In genomic region chr15:42232606-42233005, GRCh38 we compare ENCODE assay signal across 21 cellular contexts.
"Had no signal": no experiment of that assay in that cellular context is flagged by ENCODE, and none has a peak within 500 bp of the region (broad histone marks: within the 10 kb centered on the region; RNA-seq: fewer than 3 reads in every experiment).

No MANE protein-coding gene starts in this region.

- H3K27ac ChIP-seq: SJSA1, SK-N-MC had no signal

- H3K4me3 ChIP-seq: SJSA1, SK-N-MC had no signal

- H3K27me3 ChIP-seq: SJSA1 had no signal

- H3K9me3 ChIP-seq: SJSA1 had no signal

- ATAC-seq: HepG2 had no signal

- H3K4me1 ChIP-seq: SJSA1 had no signal

- DNase-seq: IMR-90, KG1, MM.1S, NCI-H1092 treated with DMSO at 0.1 percent for 48 hours, NCI-H1436, NCI-H187, NCI-H2029, NCI-H2081 treated with DMSO at 0.1 percent for 48 hours, NCI-H2171, NCI-H226, NCI-H446, NCI-H510A, NCI-H524 treated with DMSO at 0.1 percent for 48 hours, NCI-H69, NCI-H774, Right ventricle myocardium superior, RPMI8226, SIG-M5 had no signal
